ENCODE assay signal across 16 cellular contexts in genomic region chr2:233795735-233796171, GRCh38. TPM values are rescaled to one million over a fixed set of nuclear protein-coding genes. Genes with fewer than 3 reads are reported as not detected.
"Had no signal": no experiment of that assay in that cellular context is flagged by ENCODE, and none has a peak within 500 bp of the region (broad histone marks: within the 10 kb centered on the region; RNA-seq: fewer than 3 reads in every experiment).

No MANE protein-coding gene starts in this region.

- ATAC-seq: activated CD4-positive, CD25-positive, alpha-beta regulatory T cell treated with anti-CD3 and anti-CD28 coated beads, Interleukin-2, amount 50 U/mL, for 24 hours; activated naive CD4-positive, alpha-beta T cell treated with anti-CD3 and anti-CD28 coated beads, Interleukin-2, amount 50 U/mL, for 72 hours; stimulated activated naive CD8-positive, alpha-beta T cell treated with anti-CD3 and anti-CD28 coated beads, Interleukin-15, Interleukin-2, amounts not matched to agents 100 U/mL and 50 U/mL, for 24 hours; T-cell had no signal

- H3K4me1 ChIP-seq: esophagus muscularis mucosa, neural progenitor cell, suprapubic skin, upper lobe of left lung had no signal

- H3K9me3 ChIP-seq: esophagus muscularis mucosa, SK-N-SH, suprapubic skin, upper lobe of left lung had no signal

- H3K9me3 Mint-ChIP-seq: activated naive CD4-positive, alpha-beta T cell treated with anti-CD3 and anti-CD28 coated beads, Interleukin-2, amount 50 U/mL, for 72 hours had no signal

- DNase-seq: activated effector memory CD4-positive, alpha-beta T cell treated with anti-CD3 and anti-CD28 coated beads, Interleukin-2, amount 50 U/mL, for 16 hours; midbrain; SK-N-SH; small intestine; stimulated activated CD4-positive, alpha-beta T cell treated with anti-CD3 and anti-CD28 coated beads, Interleukin-4, amount 100 ng/mL, for 4 hours; stimulated activated naive CD8-positive, alpha-beta T cell treated with anti-CD3 and anti-CD28 coated beads, Interleukin-15, Interleukin-2, amounts not matched to agents 100 U/mL and 50 U/mL, for 24 hours; T-helper 9 cell; upper lobe of left lung had no signal

- H3K27me3 ChIP-seq: cardiac muscle cell, esophagus muscularis mucosa, neural progenitor cell, suprapubic skin, upper lobe of left lung had no signal

- H3K36me3 Mint-ChIP-seq: activated naive CD4-positive, alpha-beta T cell treated with anti-CD3 and anti-CD28 coated beads, Interleukin-2, amount 50 U/mL, for 72 hours; neural progenitor cell; T-cell had no signal

- H3K4me3 ChIP-seq: cardiac muscle cell, esophagus muscularis mucosa, neural progenitor cell, suprapubic skin, upper lobe of left lung had no signal

- H3K27ac Mint-ChIP-seq: activated naive CD4-positive, alpha-beta T cell treated with anti-CD3 and anti-CD28 coated beads, Interleukin-2, amount 50 U/mL, for 72 hours; neural progenitor cell; T-cell had no signal

- H3K27ac ChIP-seq: cardiac muscle cell, esophagus muscularis mucosa, neural progenitor cell, suprapubic skin, upper lobe of left lung had no signal

- H3K4me1 Mint-ChIP-seq: T-cell had no signal

- H3K4me3 Mint-ChIP-seq: neural progenitor cell, T-cell had no signal

- H3K36me3 ChIP-seq: cardiac muscle cell, esophagus muscularis mucosa, neural progenitor cell, suprapubic skin, upper lobe of left lung had no signal

RNA-seq across cellular contexts. Expression of gene MROH2A, which starts 17.6 kb away (rescaled TPM):
- total RNA-seq: activated naive CD4-positive, alpha-beta T cell treated with anti-CD3 and anti-CD28 coated beads, Interleukin-2, amount 50 U/mL, for 72 hours; esophagus muscularis mucosa; myocyte; suprapubic skin; T-cell; upper lobe of left lung had no signal

RNA-seq across cellular contexts. Expression of gene UGT1A1, which starts 35.7 kb away (rescaled TPM):
- total RNA-seq: activated naive CD4-positive, alpha-beta T cell treated with anti-CD3 and anti-CD28 coated beads, Interleukin-2, amount 50 U/mL, for 72 hours; cardiac muscle cell; esophagus muscularis mucosa; myocyte; T-cell had no signal
